In the genomic region with DNA sequence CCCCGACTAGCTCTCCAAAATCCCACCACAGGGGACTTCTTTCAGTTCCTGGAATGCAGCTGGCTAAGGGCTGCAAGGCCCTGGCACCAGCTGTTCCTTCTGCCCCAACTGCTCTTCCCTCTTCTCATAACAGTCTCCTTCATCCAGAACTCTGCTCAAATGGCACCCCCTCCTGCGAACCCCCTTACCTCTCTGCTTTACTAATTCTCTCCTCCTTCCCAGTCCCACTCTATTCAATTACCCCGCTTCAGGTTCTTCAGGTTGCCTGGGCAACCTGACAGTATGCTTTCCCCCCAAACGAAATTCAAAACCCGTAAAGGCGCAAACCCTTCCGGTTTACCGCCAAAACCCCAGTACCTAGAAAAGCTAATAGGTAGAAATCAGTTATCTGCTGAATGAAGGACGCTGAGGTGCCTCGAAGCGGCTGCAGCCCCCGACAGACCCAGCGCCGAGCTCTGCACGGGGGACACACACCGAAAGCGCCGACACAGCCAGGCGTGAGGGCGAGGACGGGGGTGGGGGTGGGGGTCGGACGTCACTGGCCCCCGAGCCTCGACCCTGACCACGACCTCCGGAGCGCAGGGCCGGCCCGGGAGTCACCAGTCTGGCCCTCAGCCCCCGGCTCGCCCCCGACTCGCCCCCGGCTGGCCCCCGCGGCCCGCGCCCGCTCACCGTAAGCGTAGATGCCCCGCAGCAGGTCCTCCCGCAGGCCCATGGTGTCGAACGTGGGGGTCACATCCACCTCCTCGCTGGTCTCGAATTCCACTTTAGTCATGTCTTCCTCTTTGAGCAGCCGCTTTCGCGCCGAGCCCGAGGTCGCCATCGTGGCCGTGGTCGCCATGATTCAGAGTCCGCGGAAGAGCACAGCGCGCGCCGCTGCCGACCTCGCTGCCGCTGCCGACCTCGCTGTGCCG, we compare ENCODE assay signal across 8 cellular contexts. TPM values are rescaled to one million over a fixed set of nuclear protein-coding genes. Genes with fewer than 3 reads are reported as not detected.
DNase-seq lines count a peak whose midpoint lies in the region; ATAC-seq and TF ChIP-seq lines count a peak whose summit lies in the region.

No MANE protein-coding gene starts in this region.

- no peak overlapping the region; the same call in 1 of the 2 replicates for H2AFZ ChIP-seq in OCI-LY7 (ENCODE audit: low read length)

- H4K20me1 ChIP-seq in OCI-LY7 (ENCODE audit: insufficient read depth, low read length): peaks cover 35% of the 10 kb centered on the region

- H3K4me3 ChIP-seq in OCI-LY7 (ENCODE audit: low read depth, low read length, poor library complexity, severe bottlenecking): peak overlapping the region; percentile 93
- H3K4me3 ChIP-seq in stomach: peak overlapping the region; percentile 68 to 88 (median 82)

- DNase-seq in AML-193 (lab: John Stamatoyannopoulos, UW) (peak; percentile 22 to 27), OCI-LY7 (ENCODE audit: low spot score) (peak; percentile 71), left kidney (ENCODE audit: low read depth, low spot score) (peak; percentile 82), stomach (no peak), GM19238 (ENCODE audit: insufficient read length, low spot score) (no peak)
- DNase-seq in central memory CD4-positive, alpha-beta T cell: peak; percentile 9

- no peak for TF ChIP-seq EP300 in stomach (IDR thresholded peaks at IDR 0.05)

- H3K79me2 ChIP-seq in OCI-LY7 (ENCODE audit: insufficient read depth, low read depth, low read length): peaks cover 65% of the 10 kb centered on the region

- H3K9me3 ChIP-seq in OCI-LY7 (ENCODE audit: low read length): no peaks in the 10 kb centered on the region
- no peaks in the 10 kb centered on the region for H3K9me3 ChIP-seq in stomach

- intact Hi-C loops in OCI-LY7 (cut with micrococcal nuclease; ENCODE audit: unreplicated experiment) (loop anchor here (2.0 to 5.0 kb wide), 2 partner anchors 44 to 116 kb away; partner anchors contain the start of gene GAA), stomach (cut with DNase I; ENCODE audit: low total_unique reads) (no loop called here)

- POLR2A ChIA-PET in OCI-LY7 (lab: Charles Lee): interaction anchor here (0.6 to 1.6 kb wide), 6 partner anchors 8 to 115 kb away, joined by 3 to 11 read pairs (median 4); partner anchors contain the start of genes GAA and SLC26A11

- CTCF ChIA-PET in OCI-LY7 (lab: Charles Lee; ENCODE audit: unreplicated experiment): interaction anchor here (0.6 to 0.8 kb wide), 4 partner anchors 45 to 1505 kb away, joined by 3 to 24 read pairs (median 6); partner anchors contain the start of gene GAA

- 0 to 1% (median 1%) methylated on average over 18 to 68 of the region's 69 CpGs for WGBS in stomach, 5 donors

- H3K27ac ChIP-seq in OCI-LY7 (ENCODE audit: low read depth, low read length, poor library complexity, severe bottlenecking) (peak overlapping the region; percentile 67), stomach (peak overlapping the region; percentile 91 to 99 (median 96))

- H3K4me2 ChIP-seq in OCI-LY7 (ENCODE audit: low read length): peak overlapping the region; percentile 100

- no TSS peak for BruUV-seq in OCI-LY7 (replicated peaks; lab: Mats Ljungman, UMichigan)

- H3K27me3 ChIP-seq in stomach: no peaks in the 10 kb centered on the region

- H3K4me1 ChIP-seq in OCI-LY7 (ENCODE audit: insufficient read depth, low read length, poor library complexity, severe bottlenecking) (peaks cover 29% of the 10 kb centered on the region), stomach (peaks cover 19 to 48% (median 32%) of the 10 kb centered on the region in 4 donors)

- TF ChIP-seq POLR2A in stomach (IDR thresholded peaks at IDR 0.05): no peak

- H3K36me3 ChIP-seq in OCI-LY7 (ENCODE audit: insufficient read depth, low read length) (peaks cover 53% of the 10 kb centered on the region), stomach (peaks cover 26 to 29% (median 28%) of the 10 kb centered on the region in 4 donors)

- ATAC-seq in GM18520 (IDR thresholded peaks at IDR 0.05; ENCODE audit: unreplicated experiment): peak; percentile 8
- ATAC-seq in HG03097 (IDR thresholded peaks at IDR 0.05; ENCODE audit: low FRiP score, unreplicated experiment): peak; percentile 4

- H3K9me2 ChIP-seq in OCI-LY7 (ENCODE audit: insufficient read depth, low read length): no peaks in the 10 kb centered on the region

- TF ChIP-seq CTCF in OCI-LY7 (conservative IDR thresholded peaks at IDR 0.05; ENCODE audit: low read length) (peak; percentile 20; the same call in 1 of the 2 replicates), stomach (IDR thresholded peaks at IDR 0.05) (no peak)

RNA-seq across cellular contexts. Expression of gene EIF4A3, which starts 0.6 kb away (rescaled TPM):
- total RNA-seq in OCI-LY7 (2014; rRNA removed; shearing (Covaris generic)): 312 and 313 TPM in 2 replicates
- total RNA-seq in OCI-LY7 (2022): 249 and 259 TPM in 2 replicates
- 10 to 100 TPM; 17.5 to 78.2 (median 49.7) TPM for total RNA-seq in stomach
- polyA plus RNA-seq in stomach: 10 to 100 TPM; 47.3 to 61.0 (median 48.7) TPM

RNA-seq across cellular contexts. Expression of gene CARD14, which starts 23.5 kb away (rescaled TPM):
- not detected in 2 replicates for total RNA-seq in OCI-LY7 (2014; rRNA removed; shearing (Covaris generic))
- not detected in 2 replicates for total RNA-seq in OCI-LY7 (2022)
- 1 to 10 TPM in 2 of 5 donors, not detected in 3; 2.7 to 3.9 TPM for total RNA-seq in stomach
- polyA plus RNA-seq in stomach: 10 to 100 TPM in 1 of 3 donors, under 1 TPM in 1, not detected in 1; 0.12 to 10.5 TPM

RNA-seq across cellular contexts. Expression of gene GAA, which starts 45.0 kb away (rescaled TPM):
- 34.8 and 43.2 TPM in 2 replicates for total RNA-seq in OCI-LY7 (2014; rRNA removed; shearing (Covaris generic))
- total RNA-seq in OCI-LY7 (2022): 51.6 and 59.4 TPM in 2 replicates
- 10 to 100 TPM; 15.2 to 63.4 (median 27.2) TPM for total RNA-seq in stomach
- 10 to 100 TPM in 2 of 3 donors, 1 to 10 TPM in 1; 9.6 to 22.2 (median 21.4) TPM for polyA plus RNA-seq in stomach

Comparison
In these comparisons a context has a peak if more than half of its experiments do, and no peak if none do; other contexts are left out.
1. DNase-seq: peak in AML-193 (2 of 2), OCI-LY7 (single experiment), central memory CD4-positive, alpha-beta T cell (single experiment) and left kidney (single experiment); none in stomach (single experiment) and GM19238 (single experiment).